Comparison of ENCODE assay signal across 36 cellular contexts in the genomic region with DNA sequence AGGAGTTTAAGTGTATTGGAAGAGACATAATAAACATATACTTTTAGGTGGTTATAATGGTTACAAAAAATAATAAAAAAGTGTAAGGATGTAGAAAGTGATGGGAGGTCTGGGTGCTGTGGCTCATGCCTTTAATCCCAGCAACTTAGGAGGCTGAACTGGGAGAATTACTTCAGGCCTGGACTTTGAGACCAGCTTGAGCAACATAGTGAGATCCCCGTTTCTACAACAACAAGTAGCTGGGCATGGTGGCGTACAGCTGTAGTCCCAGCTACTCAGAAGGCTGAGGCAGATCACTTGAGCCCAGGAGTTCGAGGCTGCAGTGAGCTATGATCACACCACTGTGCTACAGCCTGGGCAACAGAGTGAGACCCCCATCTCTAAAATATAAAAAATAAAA.
"Had no signal": no experiment of that assay in that cellular context is flagged by ENCODE, and none has a peak within 500 bp of the region (broad histone marks: within the 10 kb centered on the region; RNA-seq: fewer than 3 reads in every experiment).

No MANE protein-coding gene starts in this region.

- H3K4me1 ChIP-seq: foreskin keratinocyte had no signal

- H3K9me3 Mint-ChIP-seq: activated CD4-positive, alpha-beta memory T cell treated with anti-CD3 and anti-CD28 coated beads for 36 hours; activated CD4-positive, alpha-beta T cell treated with anti-CD3 and anti-CD28 coated beads, Interleukin-2, amount 10 ng/mL, durations not matched to agents 24 days and 14 days; activated naive CD4-positive, alpha-beta T cell treated with anti-CD3 and anti-CD28 coated beads for 36 hours; activated naive CD4-positive, alpha-beta T cell treated with anti-CD3 and anti-CD28 coated beads, Interleukin-2, amount 50 U/mL, for 24 hours; activated naive CD8-positive, alpha-beta T cell treated with anti-CD3 and anti-CD28 coated beads for 36 hours; activated naive CD8-positive, alpha-beta T cell treated with anti-CD3 and anti-CD28 coated beads, Interleukin-2, amount 50 U/mL, for 24 hours; activated T-helper 1 cell treated with anti-CD3 and anti-CD28 coated beads, Interleukin-12 subunit alpha, Interleukin-12 subunit beta, Interleukin-2, Interleukin-4 antibody, amounts not matched to agents 30 ng/mL and 10 ng/mL and 1 ng/mL, durations not matched to agents 14 hours and 24 hours and 36 hours; activated T-helper 2 cell treated with anti-CD3 and anti-CD28 coated beads, Interferon-gamma antibody, Interleukin-2, Interleukin-4, amounts not matched to agents 10 μg/mL and 5 μg/mL and 100 μg/mL, durations not matched to agents 14 hours and 24 hours and 36 hours; brain; central memory CD8-positive, alpha-beta T cell; dendritic cell treated with granulocyte-macrophage colony-stimulating factor and Interleukin-4, amounts not matched to agents 40 ng/mL and 50 ng/mL, for 4 days; effector memory CD8-positive, alpha-beta T cell; T-helper 1 cell treated with Interleukin-12 subunit alpha and Interleukin-12 subunit beta and Interleukin-4 antibody, amounts not matched to agents 30 μg/mL and 1 μg/mL, for 36 hours; T-helper 2 cell treated with Interferon-gamma antibody and Interleukin-4, amounts not matched to agents 5 μg/mL and 100 μg/mL, for 36 hours had no signal

- ATAC-seq: activated CD4-positive, alpha-beta T cell treated with anti-CD3 and anti-CD28 coated beads for 36 hours; activated CD8-positive, alpha-beta memory T cell treated with anti-CD3 and anti-CD28 coated beads, Interleukin-2, amount 10 ng/mL, durations not matched to agents 7 days and 5 days; activated CD8-positive, alpha-beta T cell treated with anti-CD3 and anti-CD28 coated beads, Interleukin-2, amount 10 ng/mL, durations not matched to agents 7 days and 5 days; activated naive CD8-positive, alpha-beta T cell treated with anti-CD3 and anti-CD28 coated beads, Interleukin-2, amount 50 U/mL, for 24 hours; effector memory CD8-positive, alpha-beta T cell; foreskin keratinocyte; gastrocnemius medialis had no signal

- FAIRE-seq: bronchial epithelial cell had no signal

- H3K4me3 Mint-ChIP-seq: activated CD4-positive, alpha-beta memory T cell treated with anti-CD3 and anti-CD28 coated beads for 36 hours; activated CD4-positive, alpha-beta T cell treated with anti-CD3 and anti-CD28 coated beads for 36 hours; activated CD4-positive, alpha-beta T cell treated with anti-CD3 and anti-CD28 coated beads, Interleukin-2, amount 10 ng/mL, durations not matched to agents 24 days and 14 days; activated CD8-positive, alpha-beta memory T cell treated with anti-CD3 and anti-CD28 coated beads, Interleukin-2, amount 10 ng/mL, durations not matched to agents 7 days and 5 days; activated CD8-positive, alpha-beta T cell treated with anti-CD3 and anti-CD28 coated beads, Interleukin-2, amount 10 ng/mL, durations not matched to agents 7 days and 5 days; activated naive CD4-positive, alpha-beta T cell treated with anti-CD3 and anti-CD28 coated beads for 36 hours; activated naive CD4-positive, alpha-beta T cell treated with anti-CD3 and anti-CD28 coated beads, Interleukin-2, amount 50 U/mL, for 24 hours; activated naive CD8-positive, alpha-beta T cell treated with anti-CD3 and anti-CD28 coated beads for 36 hours; activated naive CD8-positive, alpha-beta T cell treated with anti-CD3 and anti-CD28 coated beads, Interleukin-2, amount 50 U/mL, for 24 hours; activated T-helper 1 cell treated with anti-CD3 and anti-CD28 coated beads, Interleukin-12 subunit alpha, Interleukin-12 subunit beta, Interleukin-2, Interleukin-4 antibody, amounts not matched to agents 30 ng/mL and 10 ng/mL and 1 ng/mL, durations not matched to agents 14 hours and 24 hours and 36 hours; brain; central memory CD8-positive, alpha-beta T cell; dendritic cell treated with granulocyte-macrophage colony-stimulating factor and Interleukin-4, amounts not matched to agents 40 ng/mL and 50 ng/mL, for 4 days; effector memory CD8-positive, alpha-beta T cell; T-helper 1 cell treated with Interleukin-12 subunit alpha and Interleukin-12 subunit beta and Interleukin-4 antibody, amounts not matched to agents 30 μg/mL and 1 μg/mL, for 36 hours; T-helper 2 cell treated with Interferon-gamma antibody and Interleukin-4, amounts not matched to agents 5 μg/mL and 100 μg/mL, for 36 hours had no signal

- H3K27me3 Mint-ChIP-seq: activated CD4-positive, alpha-beta memory T cell treated with anti-CD3 and anti-CD28 coated beads for 36 hours; activated CD4-positive, alpha-beta T cell treated with anti-CD3 and anti-CD28 coated beads for 36 hours; activated CD4-positive, alpha-beta T cell treated with anti-CD3 and anti-CD28 coated beads, Interleukin-2, amount 10 ng/mL, durations not matched to agents 24 days and 14 days; activated CD8-positive, alpha-beta memory T cell treated with anti-CD3 and anti-CD28 coated beads, Interleukin-2, amount 10 ng/mL, durations not matched to agents 7 days and 5 days; activated naive CD4-positive, alpha-beta T cell treated with anti-CD3 and anti-CD28 coated beads, Interleukin-2, amount 50 U/mL, for 24 hours; activated naive CD8-positive, alpha-beta T cell treated with anti-CD3 and anti-CD28 coated beads for 36 hours; activated naive CD8-positive, alpha-beta T cell treated with anti-CD3 and anti-CD28 coated beads, Interleukin-2, amount 50 U/mL, for 24 hours; brain; central memory CD8-positive, alpha-beta T cell; dendritic cell treated with granulocyte-macrophage colony-stimulating factor and Interleukin-4, amounts not matched to agents 40 ng/mL and 50 ng/mL, for 4 days; effector memory CD8-positive, alpha-beta T cell had no signal

- H3K4me1 Mint-ChIP-seq: activated naive CD8-positive, alpha-beta T cell treated with anti-CD3 and anti-CD28 coated beads, Interleukin-2, amount 50 U/mL, for 24 hours had no signal

- H3K27me3 ChIP-seq: adrenal gland, esophagus muscularis mucosa, foreskin keratinocyte, gastrocnemius medialis had no signal

- DNase-seq: activated CD4-positive, alpha-beta memory T cell treated with anti-CD3 and anti-CD28 coated beads for 36 hours; activated CD4-positive, alpha-beta T cell treated with anti-CD3 and anti-CD28 coated beads for 36 hours; activated CD4-positive, alpha-beta T cell treated with anti-CD3 and anti-CD28 coated beads, Interleukin-2, amount 10 ng/mL, durations not matched to agents 24 days and 14 days; activated CD4-positive, CD25-positive, alpha-beta regulatory T cell; activated CD4-positive, CD25-positive, alpha-beta regulatory T cell treated with anti-CD3 and anti-CD28 coated beads, Interleukin-2, amount 50 U/mL, for 72 hours; activated CD8-positive, alpha-beta memory T cell treated with anti-CD3 and anti-CD28 coated beads, Interleukin-2, amount 10 ng/mL, durations not matched to agents 7 days and 5 days; activated CD8-positive, alpha-beta memory T cell treated with anti-CD3 and anti-CD28 coated beads, Interleukin-2, amount 50 U/mL, for 4 hours; activated CD8-positive, alpha-beta T cell treated with anti-CD3 and anti-CD28 coated beads, Interleukin-2, amount 10 ng/mL, durations not matched to agents 7 days and 5 days; activated effector memory CD4-positive, alpha-beta T cell treated with anti-CD3 and anti-CD28 coated beads, Interleukin-2, amount 50 U/mL, for 16 hours; activated naive CD4-positive, alpha-beta T cell treated with anti-CD3 and anti-CD28 coated beads for 36 hours; activated naive CD8-positive, alpha-beta T cell treated with anti-CD3 and anti-CD28 coated beads for 36 hours; activated naive CD8-positive, alpha-beta T cell treated with anti-CD3 and anti-CD28 coated beads, Interleukin-2, amount 50 U/mL, for 24 hours; activated T-cell treated with anti-CD3 and anti-CD28 coated beads, Interleukin-2, amount 50 U/mL, for 1 hour; activated T-cell treated with anti-CD3 and anti-CD28 coated beads, Interleukin-2, amount 50 U/mL, for 48 hours; adrenal gland; amygdala; aorta; effector CD4-positive, alpha-beta T cell; effector memory CD8-positive, alpha-beta T cell; erythroblast; foreskin keratinocyte; gastrocnemius medialis; glutamatergic neuron; T1000; WERI-Rb-1 had no signal

- H3K27ac Mint-ChIP-seq: activated CD4-positive, alpha-beta memory T cell treated with anti-CD3 and anti-CD28 coated beads for 36 hours; activated CD4-positive, alpha-beta T cell treated with anti-CD3 and anti-CD28 coated beads for 36 hours; activated CD4-positive, alpha-beta T cell treated with anti-CD3 and anti-CD28 coated beads, Interleukin-2, amount 10 ng/mL, durations not matched to agents 24 days and 14 days; activated CD8-positive, alpha-beta memory T cell treated with anti-CD3 and anti-CD28 coated beads, Interleukin-2, amount 10 ng/mL, durations not matched to agents 7 days and 5 days; activated CD8-positive, alpha-beta T cell treated with anti-CD3 and anti-CD28 coated beads, Interleukin-2, amount 10 ng/mL, durations not matched to agents 7 days and 5 days; activated naive CD4-positive, alpha-beta T cell treated with anti-CD3 and anti-CD28 coated beads for 36 hours; activated naive CD4-positive, alpha-beta T cell treated with anti-CD3 and anti-CD28 coated beads, Interleukin-2, amount 50 U/mL, for 24 hours; activated naive CD8-positive, alpha-beta T cell treated with anti-CD3 and anti-CD28 coated beads for 36 hours; activated naive CD8-positive, alpha-beta T cell treated with anti-CD3 and anti-CD28 coated beads, Interleukin-2, amount 50 U/mL, for 24 hours; activated T-helper 1 cell treated with anti-CD3 and anti-CD28 coated beads, Interleukin-12 subunit alpha, Interleukin-12 subunit beta, Interleukin-2, Interleukin-4 antibody, amounts not matched to agents 30 ng/mL and 10 ng/mL and 1 ng/mL, durations not matched to agents 14 hours and 24 hours and 36 hours; activated T-helper 2 cell treated with anti-CD3 and anti-CD28 coated beads, Interferon-gamma antibody, Interleukin-2, Interleukin-4, amounts not matched to agents 10 μg/mL and 5 μg/mL and 100 μg/mL, durations not matched to agents 14 hours and 24 hours and 36 hours; dendritic cell treated with granulocyte-macrophage colony-stimulating factor and Interleukin-4, amounts not matched to agents 40 ng/mL and 50 ng/mL, for 4 days; effector memory CD8-positive, alpha-beta T cell; T-helper 1 cell treated with Interleukin-12 subunit alpha and Interleukin-12 subunit beta and Interleukin-4 antibody, amounts not matched to agents 30 μg/mL and 1 μg/mL, for 36 hours; T-helper 2 cell treated with Interferon-gamma antibody and Interleukin-4, amounts not matched to agents 5 μg/mL and 100 μg/mL, for 36 hours had no signal

- H3K4me3 ChIP-seq: adrenal gland, coronary artery, esophagus muscularis mucosa, gastrocnemius medialis had no signal

- H3K9me3 ChIP-seq: adrenal gland, esophagus muscularis mucosa, gastrocnemius medialis had no signal

- H3K27ac ChIP-seq: adrenal gland, coronary artery, esophagus muscularis mucosa, foreskin keratinocyte, gastrocnemius medialis, WERI-Rb-1 had no signal

- H3K36me3 ChIP-seq: adrenal gland, esophagus muscularis mucosa, gastrocnemius medialis, WERI-Rb-1 had no signal
